Comparison of ENCODE assay signal across 1 cellular context in genomic region chr13:32224916-32225315, GRCh38.
TF ChIP-seq lines count a peak whose summit lies in the region.

No MANE protein-coding gene starts in this region.

TF ChIP-seq in GM23338, 12 proteins besides CTCF, POLR2A, EP300 and RAD21 (continued from another document):
- no peak for TF ChIP-seq ETS1 (IDR thresholded peaks at IDR 0.05)
- TF ChIP-seq REST (IDR thresholded peaks at IDR 0.05; ENCODE audit: unreplicated experiment), result no peak
- no peak for TF ChIP-seq STAT1 (IDR thresholded peaks at IDR 0.05; ENCODE audit: unreplicated experiment)
TF ChIP-seq in GM23338: peak in this region for 0.
